In the genomic region with DNA sequence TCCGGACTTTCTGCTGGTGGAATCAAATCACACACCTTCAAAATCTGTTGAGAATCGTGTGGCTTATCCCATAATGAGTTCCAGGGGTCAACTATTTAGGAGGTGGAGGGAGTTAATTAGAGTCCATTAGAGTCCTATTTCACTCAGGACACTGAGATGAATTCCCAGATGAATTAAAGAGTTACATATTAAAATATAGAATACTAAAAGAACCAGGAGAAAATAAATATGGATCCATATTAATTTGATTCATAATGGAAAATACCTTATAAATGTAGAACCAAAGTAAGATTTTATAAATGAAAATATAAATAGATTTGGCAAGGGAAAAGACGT, we compare ENCODE assay signal across 1 cellular context.
TF ChIP-seq lines count a peak whose summit lies in the region.

No MANE protein-coding gene starts in this region.

TF ChIP-seq in H1, 55 proteins besides CTCF, POLR2A, EP300 and RAD21:
- TF ChIP-seq, protein P1, sequence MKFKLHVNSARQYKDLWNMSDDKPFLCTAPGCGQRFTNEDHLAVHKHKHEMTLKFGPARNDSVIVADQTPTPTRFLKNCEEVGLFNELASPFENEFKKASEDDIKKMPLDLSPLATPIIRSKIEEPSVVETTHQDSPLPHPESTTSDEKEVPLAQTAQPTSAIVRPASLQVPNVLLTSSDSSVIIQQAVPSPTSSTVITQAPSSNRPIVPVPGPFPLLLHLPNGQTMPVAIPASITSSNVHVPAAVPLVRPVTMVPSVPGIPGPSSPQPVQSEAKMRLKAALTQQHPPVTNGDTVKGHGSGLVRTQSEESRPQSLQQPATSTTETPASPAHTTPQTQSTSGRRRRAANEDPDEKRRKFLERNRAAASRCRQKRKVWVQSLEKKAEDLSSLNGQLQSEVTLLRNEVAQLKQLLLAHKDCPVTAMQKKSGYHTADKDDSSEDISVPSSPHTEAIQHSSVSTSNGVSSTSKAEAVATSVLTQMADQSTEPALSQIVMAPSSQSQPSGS (IDR thresholded peaks at IDR 0.05; ENCODE audit: low read length), result no peak
- TF ChIP-seq MAFK (IDR thresholded peaks at IDR 0.05; ENCODE audit: low read depth, low read length) (no peak), SP2 (IDR thresholded peaks at IDR 0.05; ENCODE audit: low read length) (no peak), NANOG (IDR thresholded peaks at IDR 0.05; ENCODE audit: insufficient read depth, low read depth, low read length, poor library complexity, severe bottlenecking) (no peak), CEBPB (IDR thresholded peaks at IDR 0.05; ENCODE audit: low read depth, low read length) (no peak), EGR1 (IDR thresholded peaks at IDR 0.05; ENCODE audit: borderline replicate concordance, low read depth, low read length) (no peak), KDM4A (IDR thresholded peaks at IDR 0.05; ENCODE audit: low read depth, low read length, severe bottlenecking) (no peak), RFX5 (IDR thresholded peaks at IDR 0.05; ENCODE audit: borderline replicate concordance, low read depth, low read length) (no peak), RBBP5 (IDR thresholded peaks at IDR 0.05; ENCODE audit: borderline replicate concordance, low read depth, low read length) (no peak), TAF1 (IDR thresholded peaks at IDR 0.05; ENCODE audit: low read depth, low read length) (no peak)
- TF ChIP-seq, protein P2, sequence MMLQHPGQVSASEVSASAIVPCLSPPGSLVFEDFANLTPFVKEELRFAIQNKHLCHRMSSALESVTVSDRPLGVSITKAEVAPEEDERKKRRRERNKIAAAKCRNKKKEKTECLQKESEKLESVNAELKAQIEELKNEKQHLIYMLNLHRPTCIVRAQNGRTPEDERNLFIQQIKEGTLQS (IDR thresholded peaks at IDR 0.05; ENCODE audit: insufficient read depth, low read depth, low read length), result no peak
- TF ChIP-seq, protein P3, sequence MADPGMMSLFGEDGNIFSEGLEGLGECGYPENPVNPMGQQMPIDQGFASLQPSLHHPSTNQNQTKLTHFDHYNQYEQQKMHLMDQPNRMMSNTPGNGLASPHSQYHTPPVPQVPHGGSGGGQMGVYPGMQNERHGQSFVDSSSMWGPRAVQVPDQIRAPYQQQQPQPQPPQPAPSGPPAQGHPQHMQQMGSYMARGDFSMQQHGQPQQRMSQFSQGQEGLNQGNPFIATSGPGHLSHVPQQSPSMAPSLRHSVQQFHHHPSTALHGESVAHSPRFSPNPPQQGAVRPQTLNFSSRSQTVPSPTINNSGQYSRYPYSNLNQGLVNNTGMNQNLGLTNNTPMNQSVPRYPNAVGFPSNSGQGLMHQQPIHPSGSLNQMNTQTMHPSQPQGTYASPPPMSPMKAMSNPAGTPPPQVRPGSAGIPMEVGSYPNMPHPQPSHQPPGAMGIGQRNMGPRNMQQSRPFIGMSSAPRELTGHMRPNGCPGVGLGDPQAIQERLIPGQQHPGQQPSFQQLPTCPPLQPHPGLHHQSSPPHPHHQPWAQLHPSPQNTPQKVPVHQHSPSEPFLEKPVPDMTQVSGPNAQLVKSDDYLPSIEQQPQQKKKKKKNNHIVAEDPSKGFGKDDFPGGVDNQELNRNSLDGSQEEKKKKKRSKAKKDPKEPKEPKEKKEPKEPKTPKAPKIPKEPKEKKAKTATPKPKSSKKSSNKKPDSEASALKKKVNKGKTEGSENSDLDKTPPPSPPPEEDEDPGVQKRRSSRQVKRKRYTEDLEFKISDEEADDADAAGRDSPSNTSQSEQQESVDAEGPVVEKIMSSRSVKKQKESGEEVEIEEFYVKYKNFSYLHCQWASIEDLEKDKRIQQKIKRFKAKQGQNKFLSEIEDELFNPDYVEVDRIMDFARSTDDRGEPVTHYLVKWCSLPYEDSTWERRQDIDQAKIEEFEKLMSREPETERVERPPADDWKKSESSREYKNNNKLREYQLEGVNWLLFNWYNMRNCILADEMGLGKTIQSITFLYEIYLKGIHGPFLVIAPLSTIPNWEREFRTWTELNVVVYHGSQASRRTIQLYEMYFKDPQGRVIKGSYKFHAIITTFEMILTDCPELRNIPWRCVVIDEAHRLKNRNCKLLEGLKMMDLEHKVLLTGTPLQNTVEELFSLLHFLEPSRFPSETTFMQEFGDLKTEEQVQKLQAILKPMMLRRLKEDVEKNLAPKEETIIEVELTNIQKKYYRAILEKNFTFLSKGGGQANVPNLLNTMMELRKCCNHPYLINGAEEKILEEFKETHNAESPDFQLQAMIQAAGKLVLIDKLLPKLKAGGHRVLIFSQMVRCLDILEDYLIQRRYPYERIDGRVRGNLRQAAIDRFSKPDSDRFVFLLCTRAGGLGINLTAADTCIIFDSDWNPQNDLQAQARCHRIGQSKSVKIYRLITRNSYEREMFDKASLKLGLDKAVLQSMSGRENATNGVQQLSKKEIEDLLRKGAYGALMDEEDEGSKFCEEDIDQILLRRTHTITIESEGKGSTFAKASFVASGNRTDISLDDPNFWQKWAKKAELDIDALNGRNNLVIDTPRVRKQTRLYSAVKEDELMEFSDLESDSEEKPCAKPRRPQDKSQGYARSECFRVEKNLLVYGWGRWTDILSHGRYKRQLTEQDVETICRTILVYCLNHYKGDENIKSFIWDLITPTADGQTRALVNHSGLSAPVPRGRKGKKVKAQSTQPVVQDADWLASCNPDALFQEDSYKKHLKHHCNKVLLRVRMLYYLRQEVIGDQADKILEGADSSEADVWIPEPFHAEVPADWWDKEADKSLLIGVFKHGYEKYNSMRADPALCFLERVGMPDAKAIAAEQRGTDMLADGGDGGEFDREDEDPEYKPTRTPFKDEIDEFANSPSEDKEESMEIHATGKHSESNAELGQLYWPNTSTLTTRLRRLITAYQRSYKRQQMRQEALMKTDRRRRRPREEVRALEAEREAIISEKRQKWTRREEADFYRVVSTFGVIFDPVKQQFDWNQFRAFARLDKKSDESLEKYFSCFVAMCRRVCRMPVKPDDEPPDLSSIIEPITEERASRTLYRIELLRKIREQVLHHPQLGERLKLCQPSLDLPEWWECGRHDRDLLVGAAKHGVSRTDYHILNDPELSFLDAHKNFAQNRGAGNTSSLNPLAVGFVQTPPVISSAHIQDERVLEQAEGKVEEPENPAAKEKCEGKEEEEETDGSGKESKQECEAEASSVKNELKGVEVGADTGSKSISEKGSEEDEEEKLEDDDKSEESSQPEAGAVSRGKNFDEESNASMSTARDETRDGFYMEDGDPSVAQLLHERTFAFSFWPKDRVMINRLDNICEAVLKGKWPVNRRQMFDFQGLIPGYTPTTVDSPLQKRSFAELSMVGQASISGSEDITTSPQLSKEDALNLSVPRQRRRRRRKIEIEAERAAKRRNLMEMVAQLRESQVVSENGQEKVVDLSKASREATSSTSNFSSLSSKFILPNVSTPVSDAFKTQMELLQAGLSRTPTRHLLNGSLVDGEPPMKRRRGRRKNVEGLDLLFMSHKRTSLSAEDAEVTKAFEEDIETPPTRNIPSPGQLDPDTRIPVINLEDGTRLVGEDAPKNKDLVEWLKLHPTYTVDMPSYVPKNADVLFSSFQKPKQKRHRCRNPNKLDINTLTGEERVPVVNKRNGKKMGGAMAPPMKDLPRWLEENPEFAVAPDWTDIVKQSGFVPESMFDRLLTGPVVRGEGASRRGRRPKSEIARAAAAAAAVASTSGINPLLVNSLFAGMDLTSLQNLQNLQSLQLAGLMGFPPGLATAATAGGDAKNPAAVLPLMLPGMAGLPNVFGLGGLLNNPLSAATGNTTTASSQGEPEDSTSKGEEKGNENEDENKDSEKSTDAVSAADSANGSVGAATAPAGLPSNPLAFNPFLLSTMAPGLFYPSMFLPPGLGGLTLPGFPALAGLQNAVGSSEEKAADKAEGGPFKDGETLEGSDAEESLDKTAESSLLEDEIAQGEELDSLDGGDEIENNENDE (IDR thresholded peaks at IDR 0.05; ENCODE audit: insufficient replicate concordance, low read length), result no peak
